22 cellular contexts compared by ENCODE assay signal in the genomic region with DNA sequence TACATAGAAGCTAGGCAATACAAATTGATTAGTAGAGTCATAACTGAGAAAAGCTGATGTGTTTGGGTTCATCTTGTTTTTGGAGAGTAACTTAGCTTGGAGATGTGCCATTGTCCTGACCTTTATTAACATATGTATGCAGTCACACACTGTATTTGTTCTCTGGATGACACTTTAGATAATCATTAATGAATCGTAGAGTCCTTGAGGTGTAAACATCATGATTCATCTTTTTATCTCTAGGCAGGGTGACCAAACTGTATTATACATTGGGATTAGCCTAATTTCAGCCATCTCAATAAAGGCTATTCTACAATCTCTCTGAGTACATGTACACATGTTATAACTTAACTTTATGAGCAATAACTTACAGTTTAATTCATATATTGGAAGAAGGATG. TPM values are rescaled to one million over a fixed set of nuclear protein-coding genes. Genes with fewer than 3 reads are reported as not detected.
DNase-seq lines count a peak whose midpoint lies in the region; ATAC-seq, FAIRE-seq and TF ChIP-seq lines count a peak whose summit lies in the region.
"Had no signal": no experiment of that assay in that cellular context is flagged by ENCODE, and none has a peak within 500 bp of the region (broad histone marks: within the 10 kb centered on the region; RNA-seq: fewer than 3 reads in every experiment).

No MANE protein-coding gene starts in this region.

- H3K27me3 ChIP-seq in HepG2 (ENCODE audit: control insufficient read depth in 1 of 2, insufficient read depth in 2 of 2, low read length in 2 of 2): peaks cover 0 to 12% of the 10 kb centered on the region in 2 experiments; a peak in 1 of 5 replicates
- H3K27me3 ChIP-seq: BE2C had no signal

- TF ChIP-seq CTCF in A549 (IDR thresholded peaks at IDR 0.05): no peak
- no peak for TF ChIP-seq CTCF in D721Med (IDR thresholded peaks at IDR 0.05; ENCODE audit: insufficient read depth, missing control alignments)
- TF ChIP-seq CTCF in HepG2 (CRISPR knock-in tag; IDR thresholded peaks at IDR 0.05): no peak

- 0% methylated on average over 1 of the region's 1 CpG for WGBS in A549 (ENCODE audit: missing lambda C conversion rate)
- 0% methylated on average over 1 of the region's 1 CpG for WGBS in HepG2 (ENCODE audit: low lambda C conversion rate)

- in situ Hi-C loops in HepG2 (cut with HindIII; ENCODE audit: extremely low pct_ligation_motif_present, low pct_unique_long_range_greater_than_20kb): no loop called here

- BruUV-seq in HepG2 (replicated peaks; lab: Mats Ljungman, UMichigan): no TSS peak

- FAIRE-seq in A549 (lab: Jason Lieb, UNC) (no peak), D721Med (lab: Jason Lieb, UNC) (peak; percentile 38), RCC 7860 (lab: Jason Lieb, UNC) (peak; percentile 51), HepG2 (lab: Jason Lieb, UNC) (no peak)
- FAIRE-seq: G401.6, GM12892, H54 had no signal

- no peak for TF ChIP-seq EP300 in A549 (IDR thresholded peaks at IDR 0.05)
- no peak for TF ChIP-seq EP300 in HepG2 (IDR thresholded peaks at IDR 0.05; ENCODE audit: low read depth in 2 of 2, low read length in 2 of 2)
- no peak for TF ChIP-seq EP300 in HepG2 (CRISPR knock-in tag; IDR thresholded peaks at IDR 0.05; ENCODE audit: borderline replicate concordance)

- no peak overlapping the region for H3K4me3 ChIP-seq in A549
- H3K4me3 ChIP-seq in HepG2 (replicated peaks in 1 of 3; ENCODE audit: insufficient read depth in 1 of 3, low read depth in 2 of 3, low read length in 3 of 3): no peak overlapping the region
- H3K4me3 ChIP-seq: BLaER1 treated with 17β-estradiol and CSF1 and Interleukin-3, amounts not matched to agents 10 nM and 100 nM; HAP-1 had no signal

- intact Hi-C loops in HepG2 (cut with micrococcal nuclease; ENCODE audit: unreplicated experiment): loop anchor here (5.0 kb wide), 1 partner anchor 1265 kb away; no protein-coding TSS in a partner anchor
- intact Hi-C loops in left ventricle myocardium superior (cut with micrococcal nuclease): no loop called here

- H3K79me2 ChIP-seq in HepG2 (ENCODE audit: insufficient read depth, low read length): no peaks in the 10 kb centered on the region

- H3K9me3 ChIP-seq in A549: no peaks in the 10 kb centered on the region
- no peaks in the 10 kb centered on the region for H3K9me3 ChIP-seq in HepG2 (ENCODE audit: low read length)
- H3K9me3 ChIP-seq: BE2C; BLaER1 treated with 17β-estradiol and CSF1 and Interleukin-3, amounts not matched to agents 10 nM and 100 nM; HAP-1 had no signal

- H3K9ac ChIP-seq in HepG2 (ENCODE audit: insufficient read depth, low read depth, low read length): no peak overlapping the region
- H3K9ac ChIP-seq: BLaER1 treated with 17β-estradiol and CSF1 and Interleukin-3, amounts not matched to agents 10 nM and 100 nM had no signal

- no peaks in the 10 kb centered on the region for H3K36me3 ChIP-seq in HepG2 (replicated peaks in 1 of 2; ENCODE audit: control insufficient read depth in 1 of 2, insufficient read depth in 2 of 2, low read length in 2 of 2)
- H3K36me3 ChIP-seq: BE2C; BLaER1 treated with 17β-estradiol and CSF1 and Interleukin-3, amounts not matched to agents 10 nM and 100 nM; HAP-1 had no signal

- ATAC-seq in A549: no peak
- ATAC-seq in HepG2: no peak
- ATAC-seq in left ventricle myocardium superior: no peak

- peaks cover 24% of the 10 kb centered on the region for H3K4me1 ChIP-seq in A549
- no peaks in the 10 kb centered on the region for H3K4me1 ChIP-seq in HepG2 (ENCODE audit: insufficient read depth, low read length)
- H3K4me1 ChIP-seq: BE2C; BLaER1 treated with 17β-estradiol and CSF1 and Interleukin-3, amounts not matched to agents 10 nM and 100 nM; HAP-1 had no signal

- POLR2A ChIA-PET in A549 (lab: Yijun Ruan, JAX) (no interaction called here), HepG2 (lab: Yijun Ruan, JAX) (no interaction called here)

- H4K20me1 ChIP-seq in HepG2 (ENCODE audit: insufficient read depth, low read length): no peaks in the 10 kb centered on the region; the same call in 1 of the 2 replicates
- H4K20me1 ChIP-seq: BLaER1 treated with 17β-estradiol and CSF1 and Interleukin-3, amounts not matched to agents 10 nM and 100 nM had no signal

- peak; percentile 46 to 52 for DNase-seq in A549 (ENCODE audit: low read depth in 1 of 2, low spot score in 1 of 2)
- no peak for DNase-seq in D721Med (ENCODE audit: insufficient read length, low spot score)
- DNase-seq in RCC 7860 (ENCODE audit: low spot score): peak; percentile 37
- DNase-seq in HepG2 (ENCODE audit: low spot score): peak; percentile 11
- no peak for DNase-seq in left ventricle myocardium superior
- DNase-seq in SIG-M5 treated with dmso at 0.1 percent for 504 hours (lab: John Stamatoyannopoulos, UW; ENCODE audit: unreplicated experiment): no peak
- no peak for DNase-seq in T1000 (lab: John Stamatoyannopoulos, UW)
- no peak for DNase-seq in NCI-H2227 treated with DMSO at 0.1 percent for 48 hours (lab: John Stamatoyannopoulos, UW)
- DNase-seq: AML-193; BE2C; CD4-positive, alpha-beta memory T cell; COR-L47; DMS 273 treated with DMSO at 0.1 percent for 48 hours; DND-41; GOT3; HFFc6 had no signal

- no peak overlapping the region for H2AFZ ChIP-seq in HepG2 (ENCODE audit: low read length)

- H3K4me2 ChIP-seq in A549: peak overlapping the region; percentile 13; the same call in 2 of the 3 replicates
- H3K4me2 ChIP-seq in HepG2 (ENCODE audit: low read depth, low read length): no peak overlapping the region
- H3K4me2 ChIP-seq: BLaER1 treated with 17β-estradiol and CSF1 and Interleukin-3, amounts not matched to agents 10 nM and 100 nM had no signal

- H3K27ac ChIP-seq in A549 (no peak overlapping the region), HepG2 (ENCODE audit: extremely low read length, insufficient read depth, low read length) (no peak overlapping the region)
- H3K27ac ChIP-seq: BLaER1 treated with 17β-estradiol and CSF1 and Interleukin-3, amounts not matched to agents 10 nM and 100 nM had no signal

- CTCF ChIA-PET in A549 (lab: Yijun Ruan, JAX): no interaction called here
- CTCF ChIA-PET in HepG2 (lab: Yijun Ruan, JAX; ENCODE audit: low intra/inter-chr PET ratio, low total read pairs): no interaction called here

- no peak for TF ChIP-seq POLR2A in A549 (IDR thresholded peaks at IDR 0.05; ENCODE audit: low read length)
- no peak for TF ChIP-seq POLR2A in HepG2 (IDR thresholded peaks at IDR 0.05; ENCODE audit: insufficient read depth in 1 of 2, low read depth in 2 of 2, low read length in 2 of 2)

- TF ChIP-seq RAD21 in A549 (conservative IDR thresholded peaks at IDR 0.05 in 1 of 2, IDR thresholded peaks at IDR 0.05 in 1 of 2) (no peak), HepG2 (CRISPR knock-in tag; IDR thresholded peaks at IDR 0.05) (no peak)

TF ChIP-seq in A549, 52 proteins besides CTCF, POLR2A, EP300 and RAD21:
- TF ChIP-seq CEBPB (IDR thresholded peaks at IDR 0.05): no peak
- 0 out of 2 replicates have a peak, but pooled peaks have one; percentile 19 for TF ChIP-seq FOSL2 (IDR thresholded peaks at IDR 0.05)
- peak; percentile 66 for TF ChIP-seq FOSL2 (CRISPR knock-in tag; IDR thresholded peaks at IDR 0.05)

TF ChIP-seq in HepG2, 621 proteins besides CTCF, POLR2A, EP300 and RAD21:
- no peak for TF ChIP-seq ONECUT2 (CRISPR knock-in tag; IDR thresholded peaks at IDR 0.05)
- no peak for TF ChIP-seq RARA (CRISPR knock-in tag; IDR thresholded peaks at IDR 0.05)
- no peak for TF ChIP-seq HIVEP1 (CRISPR knock-in tag; IDR thresholded peaks at IDR 0.05)
- TF ChIP-seq BCL6 (CRISPR knock-in tag; IDR thresholded peaks at IDR 0.05): no peak
- no peak for TF ChIP-seq TBP (CRISPR knock-in tag; IDR thresholded peaks at IDR 0.05)
- no peak for TF ChIP-seq MEIS1 (CRISPR knock-in tag; IDR thresholded peaks at IDR 0.05; ENCODE audit: borderline replicate concordance)
- no peak for TF ChIP-seq JDP2 (CRISPR knock-in tag; IDR thresholded peaks at IDR 0.05; ENCODE audit: borderline replicate concordance)

RNA-seq across cellular contexts. Expression of gene C6orf58, which starts 54.3 kb away (rescaled TPM):
- polyA plus RNA-seq in A549 (2011; rRNA removed): 0.12 and 0.20 TPM in 2 replicates
- polyA plus RNA-seq in A549 (2012; cell fraction: cytosol; rRNA removed): not detected in 2 replicates
- polyA plus RNA-seq in A549 (2012; cell fraction: nucleus; rRNA removed): not detected in 2 replicates
- 0.11 TPM in 1 of 3 replicates, not detected in the others for polyA plus RNA-seq in A549 (2017; fragmentation: RNase III; extraction: RNeasy Plus Mini Kit Qiagen cat#74134 plus additional on column Dnase treatment)
- polyA minus RNA-seq in A549 (2011; rRNA and poly(A)+ RNA removed): not detected in 2 replicates
- total RNA-seq in HepG2 (2016; rRNA removed; fragmentation: Illumina TruSeq; extraction: Trizol): not detected in 2 replicates
- total RNA-seq in HepG2 (2016; cell fraction: cytosol; rRNA removed; fragmentation: Illumina TruSeq; extraction: Trizol; ENCODE audit: low read depth): not detected in 2 replicates
- total RNA-seq in HepG2 (2016; cell fraction: insoluble cytoplasmic fraction; rRNA removed; fragmentation: Illumina TruSeq; extraction: Trizol): not detected in 2 replicates
- not detected in 2 replicates for total RNA-seq in HepG2 (2016; cell fraction: membrane; rRNA removed; fragmentation: Illumina TruSeq; extraction: Trizol)
- total RNA-seq in HepG2 (2016; cell fraction: nucleus; rRNA removed; fragmentation: Illumina TruSeq; extraction: Trizol): not detected in 2 replicates
- not detected in 2 replicates for polyA plus RNA-seq in HepG2 (2011; rRNA removed)
- not detected in 2 replicates for polyA plus RNA-seq in HepG2 (2011; cell fraction: cytosol; rRNA removed)
- polyA plus RNA-seq in HepG2 (2011; cell fraction: nucleus; rRNA removed): not detected in 2 replicates
- polyA plus RNA-seq in HepG2 (2012): not detected in 2 replicates
- not detected in 2 replicates for polyA plus RNA-seq in HepG2 (2016; cell fraction: cytosol; fragmentation: Illumina TruSeq; extraction: Trizol; ENCODE audit: low read depth)
- polyA plus RNA-seq in HepG2 (2016; cell fraction: insoluble cytoplasmic fraction; fragmentation: Illumina TruSeq; extraction: Trizol; ENCODE audit: low read depth): 0.21 TPM in 1 of 2 replicates, not detected in the other
- polyA plus RNA-seq in HepG2 (2016; cell fraction: membrane; fragmentation: Illumina TruSeq; extraction: Trizol; ENCODE audit: low read depth): 0.16 TPM in 1 of 2 replicates, not detected in the other
- polyA plus RNA-seq in HepG2 (2016; cell fraction: nucleus; fragmentation: Illumina TruSeq; extraction: Trizol; ENCODE audit: insufficient read depth, low read depth): not detected in 2 replicates
- not detected in 2 replicates for polyA minus RNA-seq in HepG2 (2011; rRNA and poly(A)+ RNA removed; ENCODE audit: low replicate concordance)
- not detected in 2 replicates for polyA minus RNA-seq in HepG2 (2011; cell fraction: cytosol; rRNA and poly(A)+ RNA removed)
- not detected in 2 replicates for polyA minus RNA-seq in HepG2 (2011; cell fraction: nucleus; rRNA and poly(A)+ RNA removed)
- not detected for total RNA-seq in left ventricle myocardium superior
- total RNA-seq: CD4-positive, alpha-beta memory T cell had no signal
- polyA plus RNA-seq: CD14-positive monocyte had no signal

Comparison
In these comparisons a context has a peak if more than half of its experiments do, and no peak if none do; other contexts are left out.
1. DNase-seq: peak in A549 (2 of 2), RCC 7860 (single experiment) and HepG2 (single experiment); none in D721Med (single experiment), left ventricle myocardium superior (single experiment), SIG-M5 treated with dmso at 0.1 percent for 504 hours (single experiment), T1000 (single experiment) and NCI-H2227 treated with DMSO at 0.1 percent for 48 hours (single experiment).
2. Of the 38 proteins assayed by ChIP-seq in both HepG2 and A549: peak only in HepG2: none; only in A549: FOSL2; in both: none; in neither: 37.